Comparison of ENCODE assay signal across 8 cellular contexts in the genomic region with DNA sequence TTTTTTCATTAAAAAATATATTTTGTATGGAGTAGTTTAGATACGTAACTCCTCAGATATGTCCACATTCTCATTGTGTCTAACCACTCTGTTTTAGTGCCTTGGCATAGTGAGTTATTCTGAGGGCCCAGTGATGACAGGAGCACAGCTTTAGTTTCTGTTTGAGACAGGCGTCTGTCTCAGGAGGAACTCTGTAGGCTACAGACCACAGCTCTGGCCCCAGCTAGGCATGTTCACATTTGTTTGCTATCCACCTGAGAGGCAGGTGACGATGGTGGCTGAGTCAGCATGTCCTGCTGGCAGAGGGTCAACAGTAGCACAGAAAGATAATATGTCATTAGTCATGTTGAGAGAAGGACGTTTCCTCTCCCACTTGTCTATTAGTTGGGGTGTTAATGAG. TPM values are rescaled to one million over a fixed set of nuclear protein-coding genes. Genes with fewer than 3 reads are reported as not detected.
A peak's percentile ranks its signal among the peaks of the same experiment; 100 is the strongest.
DNase-seq lines count a peak whose midpoint lies in the region; ATAC-seq and TF ChIP-seq lines count a peak whose summit lies in the region.

No MANE protein-coding gene starts in this region.

- H3K4me1 Mint-ChIP-seq in natural killer cell: no peaks in the 10 kb centered on the region
- no peaks in the 10 kb centered on the region for H3K4me1 Mint-ChIP-seq in CD4-positive, alpha-beta T cell (ENCODE audit: low read depth)

- CTCF ChIA-PET in CD4-positive, alpha-beta T cell (lab: Charles Lee): no interaction called here

- DNase-seq in NCI-H146 treated with DMSO at 0.1 percent for 48 hours (lab: John Stamatoyannopoulos, UW; ENCODE audit: unreplicated experiment): peak; percentile 89
- peak; percentile 88 for DNase-seq in foreskin keratinocyte
- DNase-seq in natural killer cell: no peak
- no peak for DNase-seq in H4 (ENCODE audit: low spot score)
- DNase-seq in superior temporal gyrus (ENCODE audit: extremely low spot score): no peak
- no peak for DNase-seq in CD4-positive, alpha-beta T cell

- H3K27me3 Mint-ChIP-seq in natural killer cell (ENCODE audit: low read depth in 2 of 2): no peaks in the 10 kb centered on the region
- H3K27me3 Mint-ChIP-seq in CD4-positive, alpha-beta T cell: no peaks in the 10 kb centered on the region

- no peaks in the 10 kb centered on the region for H3K9me3 Mint-ChIP-seq in natural killer cell
- no peaks in the 10 kb centered on the region for H3K9me3 Mint-ChIP-seq in CD4-positive, alpha-beta T cell

- peaks cover 22% of the 10 kb centered on the region for H3K4me1 ChIP-seq in foreskin keratinocyte

- no peaks in the 10 kb centered on the region for H3K9me3 ChIP-seq in CD4-positive, alpha-beta T cell (ENCODE audit: control insufficient read depth, low read length)

- H3K27ac Mint-ChIP-seq in natural killer cell: no peak overlapping the region
- H3K27ac Mint-ChIP-seq in CD4-positive, alpha-beta T cell: no peak overlapping the region

- intact Hi-C loops in natural killer cell (cut with micrococcal nuclease): no loop called here
- intact Hi-C loops in CD4-positive, alpha-beta T cell (cut with DNase I, micrococcal nuclease): no loop called here

- H3K27ac ChIP-seq in foreskin keratinocyte: peak overlapping the region; percentile 85
- no peak overlapping the region for H3K27ac ChIP-seq in CD4-positive, alpha-beta T cell (ENCODE audit: low read depth, low read length)

- H3K4me3 Mint-ChIP-seq in natural killer cell: no peak overlapping the region
- H3K4me3 Mint-ChIP-seq in CD4-positive, alpha-beta T cell: no peak overlapping the region

- ATAC-seq in GM18517 (IDR thresholded peaks at IDR 0.05; ENCODE audit: unreplicated experiment) (peak; percentile 85), HG02571 (IDR thresholded peaks at IDR 0.05; ENCODE audit: unreplicated experiment) (peak; percentile 73), foreskin keratinocyte (peak; percentile 97), natural killer cell (no peak)
- ATAC-seq in CD4-positive, alpha-beta T cell (ENCODE audit: poor library complexity): no peak

- H3K27me3 ChIP-seq in foreskin keratinocyte: no peaks in the 10 kb centered on the region
- no peaks in the 10 kb centered on the region for H3K27me3 ChIP-seq in CD4-positive, alpha-beta T cell (ENCODE audit: control insufficient read depth, insufficient read depth, low read length)

- POLR2A ChIA-PET in CD4-positive, alpha-beta T cell (lab: Charles Lee): no interaction called here

- TF ChIP-seq CTCF in foreskin keratinocyte (conservative IDR thresholded peaks at IDR 0.05): no peak
- no peak for TF ChIP-seq CTCF in natural killer cell (IDR thresholded peaks at IDR 0.05)
- no peak for TF ChIP-seq CTCF in CD4-positive, alpha-beta T cell (IDR thresholded peaks at IDR 0.05)

- H3K36me3 Mint-ChIP-seq in natural killer cell: no peaks in the 10 kb centered on the region
- no peaks in the 10 kb centered on the region for H3K36me3 Mint-ChIP-seq in CD4-positive, alpha-beta T cell (ENCODE audit: low read depth)

RNA-seq across cellular contexts. Expression of gene LRRC1, which starts 16.3 kb away (rescaled TPM):
- total RNA-seq in foreskin keratinocyte: 22.5 and 23.6 TPM in 2 replicates
- 9.2 and 10.7 TPM in 2 replicates for polyA plus RNA-seq in foreskin keratinocyte
- total RNA-seq in natural killer cell: 1 to 10 TPM; 2.0 to 5.6 (median 3.7) TPM
- total RNA-seq in H4 (2014; rRNA removed; shearing (Covaris generic)): 7.9 and 10.3 TPM in 2 replicates
- 1 to 10 TPM in 1 of 2 experiments, under 1 TPM in 1; 0.78 to 1.1 TPM for total RNA-seq in CD4-positive, alpha-beta T cell

Comparison
In these comparisons a context has a peak if more than half of its experiments do, and no peak if none do; other contexts are left out.
1. ATAC-seq: peak in GM18517 (single experiment), HG02571 (single experiment) and foreskin keratinocyte (single experiment); none in natural killer cell (0 of 3) and CD4-positive, alpha-beta T cell (single experiment).
2. DNase-seq: peak in NCI-H146 treated with DMSO at 0.1 percent for 48 hours (single experiment) and foreskin keratinocyte (2 of 2); none in natural killer cell (single experiment), H4 (single experiment), superior temporal gyrus (single experiment) and CD4-positive, alpha-beta T cell (0 of 10).